ENCODE assay signal across 8 cellular contexts in genomic region chr11:18588297-18589252, GRCh38. TPM values are rescaled to one million over a fixed set of nuclear protein-coding genes. Genes with fewer than 3 reads are reported as not detected.
DNase-seq lines count a peak whose midpoint lies in the region; ATAC-seq and TF ChIP-seq lines count a peak whose summit lies in the region.

Gene UEVLD, minus strand, starts transcription at chr11:18588734. Its CDS starts 80 bp downstream, at chr11:18588654.

- TF ChIP-seq CTCF in kidney epithelial cell (IDR thresholded peaks at IDR 0.05; ENCODE audit: insufficient read depth, low read length, poor library complexity, severe bottlenecking): no peak

- H3K4me3 ChIP-seq in kidney epithelial cell (ENCODE audit: low read depth, low read length): peak within 1 kb of the TSS; percentile 99

- H3K27me3 ChIP-seq in kidney epithelial cell (ENCODE audit: control insufficient read depth, insufficient read depth, low read length): no peaks in the 10 kb centered on the region

- ATAC-seq in HG02885 (IDR thresholded peaks at IDR 0.05; ENCODE audit: poor library complexity, unreplicated experiment): peak; percentile 68

- no peaks in the 10 kb centered on the region for H3K36me3 ChIP-seq in kidney epithelial cell (ENCODE audit: control insufficient read depth, insufficient read depth, low read length)

- peak; percentile 63 for DNase-seq in NK-92 treated with Interleukin-12 subunit alpha and Interleukin-12 subunit beta, amount 100 ng/mL, for 24 hours (lab: John Stamatoyannopoulos, UW)
- DNase-seq in NK-92 (lab: John Stamatoyannopoulos, UW; ENCODE audit: unreplicated experiment) (no peak), NCI-H2196 (lab: John Stamatoyannopoulos, UW; ENCODE audit: unreplicated experiment) (peak; percentile 68), kidney epithelial cell (ENCODE audit: low read depth) (peak; percentile 51)
- DNase-seq in activated CD4-positive, alpha-beta T cell treated with anti-CD3 and anti-CD28 coated beads for 1 hour: peak; percentile 37
- peak; percentile 49 to 50 for DNase-seq in stimulated activated CD4-positive, alpha-beta T cell treated with anti-CD3 and anti-CD28 coated beads, Interleukin-15, amount 100 ng/mL, for 1 hour (ENCODE audit: low read depth in 1 of 2, low spot score in 1 of 2)

- H3K27ac ChIP-seq in cingulate gyrus (ENCODE audit: low read depth, low read length): peak within 1 kb of the TSS; percentile 56

RNA-seq across cellular contexts. Expression of gene UEVLD, which starts in this region (rescaled TPM):
- 42.0 and 43.5 TPM in 2 replicates for total RNA-seq in kidney epithelial cell
